1 cellular context compared by ENCODE assay signal in the genomic region with DNA sequence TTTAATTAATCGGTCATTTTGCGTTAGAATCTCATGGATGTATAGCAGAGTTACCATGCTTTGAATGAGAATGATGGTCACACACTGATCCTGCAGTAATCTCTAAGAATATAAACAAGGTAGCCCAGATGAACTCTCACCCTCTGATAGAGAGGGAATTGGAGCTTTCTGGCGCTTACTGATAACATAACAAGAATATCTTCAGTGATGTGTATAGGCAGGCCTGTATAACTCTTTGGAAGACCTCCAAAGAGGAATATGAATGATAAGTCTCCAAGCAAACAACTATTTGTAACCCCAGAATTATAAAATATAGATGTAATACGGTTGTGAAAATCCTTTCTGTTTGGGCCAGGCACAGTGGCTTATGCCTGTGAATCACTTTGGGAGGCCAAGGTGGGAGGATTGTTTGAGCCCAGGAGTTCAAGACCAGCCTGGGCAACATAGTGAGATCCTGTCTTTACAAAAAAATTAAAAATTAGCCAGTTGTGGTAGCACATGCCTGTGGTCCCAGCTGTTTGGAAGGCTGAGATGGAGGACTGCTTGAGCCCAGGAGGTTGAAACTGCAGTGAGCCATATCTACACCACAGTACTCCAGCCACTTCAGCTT.
A peak's percentile ranks its signal among the peaks of the same experiment; 100 is the strongest.
TF ChIP-seq lines count a peak whose summit lies in the region.

No MANE protein-coding gene starts in this region.

TF ChIP-seq in K562, 482 proteins besides CTCF, POLR2A, EP300 and RAD21 (continued from another document and continues in another):
- no peak for TF ChIP-seq ZNF239 (CRISPR knock-in tag; IDR thresholded peaks at IDR 0.05)
- 0 out of 2 replicates have a peak, but pooled peaks have one; percentile 38 for TF ChIP-seq CHAMP1 (IDR thresholded peaks at IDR 0.05)
- TF ChIP-seq ZNF57 (CRISPR knock-in tag; IDR thresholded peaks at IDR 0.05), result no peak
- 0 out of 2 replicates have a peak, but pooled peaks have one; percentile 41 for TF ChIP-seq CREM (IDR thresholded peaks at IDR 0.05; ENCODE audit: low read depth)
- TF ChIP-seq AFF4 (CRISPR knock-in tag; IDR thresholded peaks at IDR 0.05), result no peak
- TF ChIP-seq GTF2E2 (tag; IDR thresholded peaks at IDR 0.05), result no peak
- no peak for TF ChIP-seq ZNF224 (CRISPR knock-in tag; IDR thresholded peaks at IDR 0.05)
- no peak for TF ChIP-seq PPARD (CRISPR knock-in tag; IDR thresholded peaks at IDR 0.05)
- TF ChIP-seq, protein P1, sequence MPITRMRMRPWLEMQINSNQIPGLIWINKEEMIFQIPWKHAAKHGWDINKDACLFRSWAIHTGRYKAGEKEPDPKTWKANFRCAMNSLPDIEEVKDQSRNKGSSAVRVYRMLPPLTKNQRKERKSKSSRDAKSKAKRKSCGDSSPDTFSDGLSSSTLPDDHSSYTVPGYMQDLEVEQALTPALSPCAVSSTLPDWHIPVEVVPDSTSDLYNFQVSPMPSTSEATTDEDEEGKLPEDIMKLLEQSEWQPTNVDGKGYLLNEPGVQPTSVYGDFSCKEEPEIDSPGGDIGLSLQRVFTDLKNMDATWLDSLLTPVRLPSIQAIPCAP (CRISPR knock-in tag; IDR thresholded peaks at IDR 0.05; ENCODE audit: borderline replicate concordance), result no peak
- no peak for TF ChIP-seq ZNF436 (CRISPR knock-in tag; IDR thresholded peaks at IDR 0.05)
- TF ChIP-seq DNMT1 (IDR thresholded peaks at IDR 0.05), result no peak
- TF ChIP-seq ZNF75A (CRISPR knock-in tag; IDR thresholded peaks at IDR 0.05), result no peak
- TF ChIP-seq TAF15 (IDR thresholded peaks at IDR 0.05; ENCODE audit: low read depth, low read length), result no peak
- TF ChIP-seq, protein P2, sequence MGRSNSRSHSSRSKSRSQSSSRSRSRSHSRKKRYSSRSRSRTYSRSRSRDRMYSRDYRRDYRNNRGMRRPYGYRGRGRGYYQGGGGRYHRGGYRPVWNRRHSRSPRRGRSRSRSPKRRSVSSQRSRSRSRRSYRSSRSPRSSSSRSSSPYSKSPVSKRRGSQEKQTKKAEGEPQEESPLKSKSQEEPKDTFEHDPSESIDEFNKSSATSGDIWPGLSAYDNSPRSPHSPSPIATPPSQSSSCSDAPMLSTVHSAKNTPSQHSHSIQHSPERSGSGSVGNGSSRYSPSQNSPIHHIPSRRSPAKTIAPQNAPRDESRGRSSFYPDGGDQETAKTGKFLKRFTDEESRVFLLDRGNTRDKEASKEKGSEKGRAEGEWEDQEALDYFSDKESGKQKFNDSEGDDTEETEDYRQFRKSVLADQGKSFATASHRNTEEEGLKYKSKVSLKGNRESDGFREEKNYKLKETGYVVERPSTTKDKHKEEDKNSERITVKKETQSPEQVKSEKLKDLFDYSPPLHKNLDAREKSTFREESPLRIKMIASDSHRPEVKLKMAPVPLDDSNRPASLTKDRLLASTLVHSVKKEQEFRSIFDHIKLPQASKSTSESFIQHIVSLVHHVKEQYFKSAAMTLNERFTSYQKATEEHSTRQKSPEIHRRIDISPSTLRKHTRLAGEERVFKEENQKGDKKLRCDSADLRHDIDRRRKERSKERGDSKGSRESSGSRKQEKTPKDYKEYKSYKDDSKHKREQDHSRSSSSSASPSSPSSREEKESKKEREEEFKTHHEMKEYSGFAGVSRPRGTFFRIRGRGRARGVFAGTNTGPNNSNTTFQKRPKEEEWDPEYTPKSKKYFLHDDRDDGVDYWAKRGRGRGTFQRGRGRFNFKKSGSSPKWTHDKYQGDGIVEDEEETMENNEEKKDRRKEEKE (IDR thresholded peaks at IDR 0.05; ENCODE audit: borderline replicate concordance in 1 of 2, control insufficient read depth in 1 of 2, low read depth in 2 of 2, low read length in 1 of 2), result no peak
- TF ChIP-seq NR1H2 (CRISPR knock-in tag; IDR thresholded peaks at IDR 0.05), result no peak
- no peak for TF ChIP-seq CEBPZ (IDR thresholded peaks at IDR 0.05; ENCODE audit: borderline replicate concordance, low read depth, low read length)
- 0 out of 2 replicates have a peak, but pooled peaks have one; percentile 41 for TF ChIP-seq ZEB2 (IDR thresholded peaks at IDR 0.05)
- TF ChIP-seq SIRT6 (IDR thresholded peaks at IDR 0.05; ENCODE audit: low read depth, low read length), result no peak
- TF ChIP-seq, protein P3, sequence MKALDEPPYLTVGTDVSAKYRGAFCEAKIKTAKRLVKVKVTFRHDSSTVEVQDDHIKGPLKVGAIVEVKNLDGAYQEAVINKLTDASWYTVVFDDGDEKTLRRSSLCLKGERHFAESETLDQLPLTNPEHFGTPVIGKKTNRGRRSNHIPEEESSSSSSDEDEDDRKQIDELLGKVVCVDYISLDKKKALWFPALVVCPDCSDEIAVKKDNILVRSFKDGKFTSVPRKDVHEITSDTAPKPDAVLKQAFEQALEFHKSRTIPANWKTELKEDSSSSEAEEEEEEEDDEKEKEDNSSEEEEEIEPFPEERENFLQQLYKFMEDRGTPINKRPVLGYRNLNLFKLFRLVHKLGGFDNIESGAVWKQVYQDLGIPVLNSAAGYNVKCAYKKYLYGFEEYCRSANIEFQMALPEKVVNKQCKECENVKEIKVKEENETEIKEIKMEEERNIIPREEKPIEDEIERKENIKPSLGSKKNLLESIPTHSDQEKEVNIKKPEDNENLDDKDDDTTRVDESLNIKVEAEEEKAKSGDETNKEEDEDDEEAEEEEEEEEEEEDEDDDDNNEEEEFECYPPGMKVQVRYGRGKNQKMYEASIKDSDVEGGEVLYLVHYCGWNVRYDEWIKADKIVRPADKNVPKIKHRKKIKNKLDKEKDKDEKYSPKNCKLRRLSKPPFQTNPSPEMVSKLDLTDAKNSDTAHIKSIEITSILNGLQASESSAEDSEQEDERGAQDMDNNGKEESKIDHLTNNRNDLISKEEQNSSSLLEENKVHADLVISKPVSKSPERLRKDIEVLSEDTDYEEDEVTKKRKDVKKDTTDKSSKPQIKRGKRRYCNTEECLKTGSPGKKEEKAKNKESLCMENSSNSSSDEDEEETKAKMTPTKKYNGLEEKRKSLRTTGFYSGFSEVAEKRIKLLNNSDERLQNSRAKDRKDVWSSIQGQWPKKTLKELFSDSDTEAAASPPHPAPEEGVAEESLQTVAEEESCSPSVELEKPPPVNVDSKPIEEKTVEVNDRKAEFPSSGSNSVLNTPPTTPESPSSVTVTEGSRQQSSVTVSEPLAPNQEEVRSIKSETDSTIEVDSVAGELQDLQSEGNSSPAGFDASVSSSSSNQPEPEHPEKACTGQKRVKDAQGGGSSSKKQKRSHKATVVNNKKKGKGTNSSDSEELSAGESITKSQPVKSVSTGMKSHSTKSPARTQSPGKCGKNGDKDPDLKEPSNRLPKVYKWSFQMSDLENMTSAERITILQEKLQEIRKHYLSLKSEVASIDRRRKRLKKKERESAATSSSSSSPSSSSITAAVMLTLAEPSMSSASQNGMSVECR (CRISPR knock-in tag; IDR thresholded peaks at IDR 0.05), result no peak
- no peak for TF ChIP-seq NKRF (IDR thresholded peaks at IDR 0.05; ENCODE audit: borderline replicate concordance)
- TF ChIP-seq, protein P4, sequence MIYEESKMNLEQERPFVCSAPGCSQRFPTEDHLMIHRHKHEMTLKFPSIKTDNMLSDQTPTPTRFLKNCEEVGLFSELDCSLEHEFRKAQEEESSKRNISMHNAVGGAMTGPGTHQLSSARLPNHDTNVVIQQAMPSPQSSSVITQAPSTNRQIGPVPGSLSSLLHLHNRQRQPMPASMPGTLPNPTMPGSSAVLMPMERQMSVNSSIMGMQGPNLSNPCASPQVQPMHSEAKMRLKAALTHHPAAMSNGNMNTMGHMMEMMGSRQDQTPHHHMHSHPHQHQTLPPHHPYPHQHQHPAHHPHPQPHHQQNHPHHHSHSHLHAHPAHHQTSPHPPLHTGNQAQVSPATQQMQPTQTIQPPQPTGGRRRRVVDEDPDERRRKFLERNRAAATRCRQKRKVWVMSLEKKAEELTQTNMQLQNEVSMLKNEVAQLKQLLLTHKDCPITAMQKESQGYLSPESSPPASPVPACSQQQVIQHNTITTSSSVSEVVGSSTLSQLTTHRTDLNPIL (CRISPR knock-in tag; IDR thresholded peaks at IDR 0.05), result no peak
- TF ChIP-seq MAFK (IDR thresholded peaks at IDR 0.05; ENCODE audit: low read length), result no peak
- peak; percentile 31; the same call in 1 of the 2 replicates for TF ChIP-seq LCOR (CRISPR knock-in tag; IDR thresholded peaks at IDR 0.05)
- TF ChIP-seq, protein P5, sequence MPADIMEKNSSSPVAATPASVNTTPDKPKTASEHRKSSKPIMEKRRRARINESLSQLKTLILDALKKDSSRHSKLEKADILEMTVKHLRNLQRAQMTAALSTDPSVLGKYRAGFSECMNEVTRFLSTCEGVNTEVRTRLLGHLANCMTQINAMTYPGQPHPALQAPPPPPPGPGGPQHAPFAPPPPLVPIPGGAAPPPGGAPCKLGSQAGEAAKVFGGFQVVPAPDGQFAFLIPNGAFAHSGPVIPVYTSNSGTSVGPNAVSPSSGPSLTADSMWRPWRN (IDR thresholded peaks at IDR 0.05; ENCODE audit: low read depth), result no peak
